In genomic region chr2:201930831-201931230, GRCh38 we compare ENCODE assay signal across 22 cellular contexts.
"Had no signal": no experiment of that assay in that cellular context is flagged by ENCODE, and none has a peak within 500 bp of the region (broad histone marks: within the 10 kb centered on the region; RNA-seq: fewer than 3 reads in every experiment).

No MANE protein-coding gene starts in this region.

- H3K27ac Mint-ChIP-seq: activated B cell treated with CpG ODN at 0.5 μM for 24 hours; activated CD8-positive, alpha-beta T cell treated with anti-CD3 and anti-CD28 coated beads, Interleukin-2, amount 10 ng/mL, durations not matched to agents 7 days and 5 days; activated naive CD4-positive, alpha-beta T cell treated with anti-CD3 and anti-CD28 coated beads, Interleukin-2, amount 50 U/mL, for 72 hours; memory B cell had no signal

- H3K27me3 ChIP-seq: esophagus muscularis mucosa, transverse colon had no signal

- H3K36me3 Mint-ChIP-seq: activated naive CD4-positive, alpha-beta T cell treated with anti-CD3 and anti-CD28 coated beads, Interleukin-2, amount 50 U/mL, for 72 hours; brain; memory B cell had no signal

- H3K4me1 Mint-ChIP-seq: activated B cell treated with CpG ODN at 0.5 μM for 24 hours, memory B cell had no signal

- H3K4me3 Mint-ChIP-seq: activated B cell treated with CpG ODN at 0.5 μM for 24 hours; activated CD8-positive, alpha-beta T cell treated with anti-CD3 and anti-CD28 coated beads, Interleukin-2, amount 10 ng/mL, durations not matched to agents 7 days and 5 days; brain; memory B cell; neural crest cell had no signal

- H3K27ac ChIP-seq: coronary artery, esophagus muscularis mucosa, left ventricle myocardium inferior, parathyroid adenoma, transverse colon had no signal

- H3K4me1 ChIP-seq: esophagus muscularis mucosa, parathyroid adenoma, transverse colon had no signal

- H3K9me3 Mint-ChIP-seq: activated naive CD4-positive, alpha-beta T cell treated with anti-CD3 and anti-CD28 coated beads, Interleukin-2, amount 50 U/mL, for 72 hours; neural crest cell had no signal

- H3K9ac ChIP-seq: parathyroid adenoma had no signal

- H3K4me3 ChIP-seq: coronary artery, esophagus muscularis mucosa, left ventricle myocardium inferior, transverse colon had no signal

- H2AFZ ChIP-seq: parathyroid adenoma had no signal

- H3K79me2 ChIP-seq: parathyroid adenoma had no signal

- H3K36me3 ChIP-seq: esophagus muscularis mucosa, left ventricle myocardium inferior, transverse colon had no signal

- DNase-seq: activated B cell treated with CpG ODN at 0.5 μM for 24 hours; activated CD4-positive, alpha-beta T cell treated with anti-CD3 and anti-CD28 coated beads for 48 hours; activated CD8-positive, alpha-beta memory T cell treated with anti-CD3 and anti-CD28 coated beads, Interleukin-2, amount 50 U/mL, for 4 hours; activated CD8-positive, alpha-beta T cell treated with anti-CD3 and anti-CD28 coated beads, Interleukin-2, amount 10 ng/mL, durations not matched to agents 7 days and 5 days; activated effector memory CD4-positive, alpha-beta T cell treated with anti-CD3 and anti-CD28 coated beads, Interleukin-2, amount 50 U/mL, for 16 hours; activated T-cell treated with anti-CD3 and anti-CD28 coated beads, Interleukin-2, amount 50 U/mL, for 48 hours; amniotic stem cell; central memory CD4-positive, alpha-beta T cell; foreskin fibroblast; hypothalamus; kidney; left ventricle myocardium inferior; stimulated activated CD4-positive, alpha-beta T cell treated with anti-CD3 and anti-CD28 coated beads, Interleukin-2, amount 100 ng/mL, for 48 hours; stimulated activated naive CD4-positive, alpha-beta T cell treated with Interleukin-2 at 50 U/mL for 16 hours; transverse colon had no signal

- H3K9me3 ChIP-seq: esophagus muscularis mucosa, transverse colon had no signal

- FAIRE-seq: kidney had no signal
